Comparison of ENCODE assay signal across 1 cellular context in the genomic region with DNA sequence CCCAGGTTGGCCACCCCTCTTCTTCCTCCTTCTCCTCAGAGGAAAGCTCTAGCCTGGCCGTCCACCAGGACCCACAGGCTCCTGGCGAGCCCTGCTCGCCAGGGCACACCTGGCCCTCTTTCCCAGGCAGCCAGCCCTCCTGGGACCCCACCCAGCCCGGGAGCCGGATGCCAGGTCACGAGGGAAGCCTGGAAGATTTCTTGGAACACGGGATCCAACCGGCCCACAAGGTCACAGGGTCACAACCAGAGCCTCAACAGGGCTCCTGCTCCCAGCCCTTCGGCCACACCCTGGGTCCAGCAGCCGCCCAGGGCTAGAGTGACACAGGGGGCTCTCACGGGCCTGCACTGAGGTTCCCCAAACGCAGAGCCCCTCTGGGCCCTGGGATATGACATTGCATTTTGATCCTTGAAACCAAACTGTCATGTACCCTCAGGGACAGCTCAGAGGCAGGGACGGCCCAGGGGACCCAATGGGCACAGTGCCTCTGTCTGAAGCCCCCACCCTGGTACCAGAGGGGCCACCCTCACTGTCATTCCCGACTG.
TF ChIP-seq lines count a peak whose summit lies in the region.

No MANE protein-coding gene starts in this region.

TF ChIP-seq in WTC11, 78 proteins besides CTCF, POLR2A, EP300 and RAD21 (continued from another document):
- TF ChIP-seq, protein P1, sequence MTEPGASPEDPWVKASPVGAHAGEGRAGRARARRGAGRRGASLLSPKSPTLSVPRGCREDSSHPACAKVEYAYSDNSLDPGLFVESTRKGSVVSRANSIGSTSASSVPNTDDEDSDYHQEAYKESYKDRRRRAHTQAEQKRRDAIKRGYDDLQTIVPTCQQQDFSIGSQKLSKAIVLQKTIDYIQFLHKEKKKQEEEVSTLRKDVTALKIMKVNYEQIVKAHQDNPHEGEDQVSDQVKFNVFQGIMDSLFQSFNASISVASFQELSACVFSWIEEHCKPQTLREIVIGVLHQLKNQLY (CRISPR knock-in tag; IDR thresholded peaks at IDR 0.05): no peak
- TF ChIP-seq, protein P2, sequence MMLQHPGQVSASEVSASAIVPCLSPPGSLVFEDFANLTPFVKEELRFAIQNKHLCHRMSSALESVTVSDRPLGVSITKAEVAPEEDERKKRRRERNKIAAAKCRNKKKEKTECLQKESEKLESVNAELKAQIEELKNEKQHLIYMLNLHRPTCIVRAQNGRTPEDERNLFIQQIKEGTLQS (CRISPR knock-in tag; conservative IDR thresholded peaks at IDR 0.05): no peak
- TF ChIP-seq, protein P3, sequence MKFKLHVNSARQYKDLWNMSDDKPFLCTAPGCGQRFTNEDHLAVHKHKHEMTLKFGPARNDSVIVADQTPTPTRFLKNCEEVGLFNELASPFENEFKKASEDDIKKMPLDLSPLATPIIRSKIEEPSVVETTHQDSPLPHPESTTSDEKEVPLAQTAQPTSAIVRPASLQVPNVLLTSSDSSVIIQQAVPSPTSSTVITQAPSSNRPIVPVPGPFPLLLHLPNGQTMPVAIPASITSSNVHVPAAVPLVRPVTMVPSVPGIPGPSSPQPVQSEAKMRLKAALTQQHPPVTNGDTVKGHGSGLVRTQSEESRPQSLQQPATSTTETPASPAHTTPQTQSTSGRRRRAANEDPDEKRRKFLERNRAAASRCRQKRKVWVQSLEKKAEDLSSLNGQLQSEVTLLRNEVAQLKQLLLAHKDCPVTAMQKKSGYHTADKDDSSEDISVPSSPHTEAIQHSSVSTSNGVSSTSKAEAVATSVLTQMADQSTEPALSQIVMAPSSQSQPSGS (CRISPR knock-in tag; IDR thresholded peaks at IDR 0.05; ENCODE audit: borderline replicate concordance, low read depth): no peak
- TF ChIP-seq ZNF138 (CRISPR knock-in tag; conservative IDR thresholded peaks at IDR 0.05) (no peak), ESRRA (CRISPR knock-in tag; IDR thresholded peaks at IDR 0.05; ENCODE audit: borderline replicate concordance) (no peak), MXD4 (CRISPR knock-in tag; IDR thresholded peaks at IDR 0.05; ENCODE audit: borderline replicate concordance) (no peak)
